10 cellular contexts compared by ENCODE assay signal in genomic region chr11:71631551-71631950, GRCh38. TPM values are rescaled to one million over a fixed set of nuclear protein-coding genes. Genes with fewer than 3 reads are reported as not detected.
"Had no signal": no experiment of that assay in that cellular context is flagged by ENCODE, and none has a peak within 500 bp of the region (broad histone marks: within the 10 kb centered on the region; RNA-seq: fewer than 3 reads in every experiment).

No MANE protein-coding gene starts in this region.

RNA-seq across cellular contexts. Expression of gene KRTAP5-11, which starts 48.9 kb away (rescaled TPM):
- total RNA-seq: OCI-LY7, PC-3, PC-9, Peyer's patch, Right ventricle myocardium inferior, Right ventricle myocardium superior, RPMI7951, SJCRH30, SJSA1, SK-MEL-5 had no signal
